13 cellular contexts compared by ENCODE assay signal in genomic region chr3:127442551-127442950, GRCh38.
"Had no signal": no experiment of that assay in that cellular context is flagged by ENCODE, and none has a peak within 500 bp of the region (broad histone marks: within the 10 kb centered on the region; RNA-seq: fewer than 3 reads in every experiment).

No MANE protein-coding gene starts in this region.

- H2AFZ ChIP-seq: parathyroid adenoma had no signal

- H3K4me3 ChIP-seq: adrenal gland, left ventricle myocardium inferior, skin epidermis, transverse colon had no signal

- H3K36me3 ChIP-seq: adrenal gland, left ventricle myocardium inferior, transverse colon had no signal

- H3K9ac ChIP-seq: parathyroid adenoma had no signal

- H3K79me2 ChIP-seq: parathyroid adenoma had no signal

- H3K27ac ChIP-seq: adrenal gland, left ventricle myocardium inferior, parathyroid adenoma, skin epidermis, transverse colon had no signal

- DNase-seq: activated CD4-positive, alpha-beta T cell treated with anti-CD3 and anti-CD28 coated beads, Interleukin-2, amount 10 ng/mL, durations not matched to agents 24 days and 14 days; left ventricle myocardium inferior; mesendoderm; stimulated activated CD4-positive, alpha-beta T cell treated with anti-CD3 and anti-CD28 coated beads, Interleukin-4, amount 100 ng/mL, for 24 hours; stimulated activated CD8-positive, alpha-beta memory T cell treated with anti-CD3 and anti-CD28 coated beads, Interleukin-4, amount 100 ng/mL, for 48 hours; stimulated activated naive CD4-positive, alpha-beta T cell treated with Interleukin-2 at 50 U/mL for 16 hours; T-helper 2 cell; transverse colon had no signal

- H3K9me3 ChIP-seq: adrenal gland, left ventricle myocardium inferior, transverse colon had no signal

- H3K4me1 ChIP-seq: adrenal gland, left ventricle myocardium inferior, parathyroid adenoma, transverse colon had no signal

- ATAC-seq: esophagus mucosa had no signal

- FAIRE-seq: islet of Langerhans had no signal

- H3K27me3 ChIP-seq: transverse colon had no signal
